ENCODE assay signal across 13 cellular contexts in the genomic region with DNA sequence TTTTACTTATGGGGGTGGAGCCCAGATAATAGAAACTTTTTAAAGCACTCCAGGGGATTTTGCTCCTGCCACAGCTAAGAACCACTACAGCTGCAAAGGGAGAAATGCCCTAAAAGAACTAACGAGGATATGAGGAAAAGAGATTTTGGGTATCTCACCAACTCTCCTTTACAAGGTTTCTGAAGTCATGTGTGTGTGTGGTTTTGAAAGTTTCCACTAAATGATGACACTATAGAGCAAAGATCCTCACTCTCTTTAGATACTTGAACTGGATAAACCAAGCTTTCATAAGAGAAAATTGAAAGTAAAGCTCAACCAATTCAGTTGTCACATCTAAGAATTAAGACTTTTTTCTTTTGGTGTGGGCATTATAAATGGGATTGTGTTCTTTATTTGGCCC.
"Had no signal": no experiment of that assay in that cellular context is flagged by ENCODE, and none has a peak within 500 bp of the region (broad histone marks: within the 10 kb centered on the region; RNA-seq: fewer than 3 reads in every experiment).

No MANE protein-coding gene starts in this region.

- H3K4me1 Mint-ChIP-seq: activated naive CD8-positive, alpha-beta T cell treated with anti-CD3 and anti-CD28 coated beads, Interleukin-2, amount 50 U/mL, for 24 hours had no signal

- H3K4me3 ChIP-seq: hepatocyte, right atrium auricular region had no signal

- H3K27ac Mint-ChIP-seq: activated CD8-positive, alpha-beta T cell treated with anti-CD3 and anti-CD28 coated beads for 36 hours; activated naive CD8-positive, alpha-beta T cell treated with anti-CD3 and anti-CD28 coated beads, Interleukin-2, amount 50 U/mL, for 24 hours; activated T-helper 1 cell treated with anti-CD3 and anti-CD28 coated beads, Interleukin-12 subunit alpha, Interleukin-12 subunit beta, Interleukin-2, Interleukin-4 antibody, amounts not matched to agents 30 ng/mL and 10 ng/mL and 1 ng/mL, durations not matched to agents 14 hours and 24 hours and 36 hours had no signal

- H3K27ac ChIP-seq: hepatocyte, right atrium auricular region, VCaP had no signal

- H3K79me2 ChIP-seq: hepatocyte had no signal

- H3K27me3 Mint-ChIP-seq: activated CD8-positive, alpha-beta T cell treated with anti-CD3 and anti-CD28 coated beads for 36 hours; activated naive CD8-positive, alpha-beta T cell treated with anti-CD3 and anti-CD28 coated beads, Interleukin-2, amount 50 U/mL, for 24 hours had no signal

- H2AFZ ChIP-seq: hepatocyte had no signal

- H3K4me1 ChIP-seq: right atrium auricular region had no signal

- H3K4me2 ChIP-seq: hepatocyte had no signal

- H3K36me3 ChIP-seq: right atrium auricular region had no signal

- H3K4me3 Mint-ChIP-seq: activated CD8-positive, alpha-beta T cell treated with anti-CD3 and anti-CD28 coated beads for 36 hours; activated naive CD8-positive, alpha-beta T cell treated with anti-CD3 and anti-CD28 coated beads, Interleukin-2, amount 50 U/mL, for 24 hours; activated T-helper 1 cell treated with anti-CD3 and anti-CD28 coated beads, Interleukin-12 subunit alpha, Interleukin-12 subunit beta, Interleukin-2, Interleukin-4 antibody, amounts not matched to agents 30 ng/mL and 10 ng/mL and 1 ng/mL, durations not matched to agents 14 hours and 24 hours and 36 hours; neural crest cell had no signal

- H3K9me3 Mint-ChIP-seq: activated CD8-positive, alpha-beta T cell treated with anti-CD3 and anti-CD28 coated beads for 36 hours had no signal

- H3K27me3 ChIP-seq: hepatocyte, right atrium auricular region had no signal

- DNase-seq: activated CD4-positive, alpha-beta T cell treated with anti-CD3 and anti-CD28 coated beads for 4 hours; activated CD8-positive, alpha-beta memory T cell treated with anti-CD3 and anti-CD28 coated beads, Interleukin-2, amount 50 U/mL, for 4 hours; activated CD8-positive, alpha-beta T cell treated with anti-CD3 and anti-CD28 coated beads for 36 hours; activated naive CD4-positive, alpha-beta T cell treated with Interleukin-2 at 50 U/mL for 16 hours; activated naive CD8-positive, alpha-beta T cell treated with anti-CD3 and anti-CD28 coated beads, Interleukin-2, amount 50 U/mL, for 24 hours; left ventricle myocardium superior; mesendoderm; small intestine had no signal

- H3K9me3 ChIP-seq: right atrium auricular region had no signal

- ATAC-seq: activated CD8-positive, alpha-beta T cell treated with anti-CD3 and anti-CD28 coated beads for 36 hours; activated naive CD8-positive, alpha-beta T cell treated with anti-CD3 and anti-CD28 coated beads, Interleukin-2, amount 50 U/mL, for 24 hours; left ventricle myocardium superior had no signal
